In the genomic region with DNA sequence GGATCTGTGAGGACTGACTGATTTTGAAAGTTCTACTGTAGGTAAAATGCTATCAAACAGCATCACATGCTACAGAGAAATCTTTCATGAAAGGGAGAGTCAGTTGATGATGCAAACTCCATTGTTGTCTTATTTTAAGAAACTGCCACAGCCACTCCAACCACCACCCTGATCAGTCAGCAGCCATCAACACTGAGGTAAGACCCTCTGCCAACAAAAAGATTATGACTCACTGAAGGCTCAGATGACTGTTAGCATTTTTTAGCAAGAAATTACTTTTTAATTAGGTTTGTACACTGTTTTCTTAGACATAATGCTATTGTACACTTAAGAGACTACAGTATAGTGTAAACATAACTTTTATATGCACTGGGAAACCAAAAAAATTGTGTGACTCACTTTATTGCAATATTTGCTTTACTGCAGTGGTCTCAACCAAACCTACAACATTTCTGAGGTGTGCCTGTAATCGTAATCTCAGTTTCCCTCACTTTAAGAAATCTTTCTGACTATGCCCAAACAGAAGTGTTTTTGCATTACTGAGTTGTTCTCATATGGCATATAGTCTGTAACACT, we compare ENCODE assay signal across 14 cellular contexts. TPM values are rescaled to one million over a fixed set of nuclear protein-coding genes. Genes with fewer than 3 reads are reported as not detected.
DNase-seq lines count a peak whose midpoint lies in the region; ATAC-seq, FAIRE-seq and TF ChIP-seq lines count a peak whose summit lies in the region.
"Had no signal": no experiment of that assay in that cellular context is flagged by ENCODE, and none has a peak within 500 bp of the region (broad histone marks: within the 10 kb centered on the region; RNA-seq: fewer than 3 reads in every experiment).

No MANE protein-coding gene starts in this region.

- intact Hi-C loops in Caco-2 (cut with micrococcal nuclease; ENCODE audit: unreplicated experiment), result no loop called here

- TF ChIP-seq POLR2A in H54 (IDR thresholded peaks at IDR 0.05; ENCODE audit: low read depth, low read length), result no peak

- TF ChIP-seq CTCF in endodermal cell (conservative IDR thresholded peaks at IDR 0.05) (no peak), Caco-2 (IDR thresholded peaks at IDR 0.05; ENCODE audit: insufficient read depth in 1 of 2, low read depth in 1 of 2, low read length in 1 of 2, severe bottlenecking in 1 of 2, unreplicated experiment in 1 of 2) (no peak)

- no peak overlapping the region for H3K9ac ChIP-seq in endodermal cell (ENCODE audit: extremely low read depth, low read length, poor library complexity, severe bottlenecking)

- BruUV-seq in Caco-2 (replicated peaks; lab: Mats Ljungman, UMichigan), result no TSS peak

- CTCF ChIA-PET in Caco-2 (lab: Charles Lee) (no interaction called here), HEK293T (lab: Yijun Ruan, JAX) (no interaction called here)

- H3K36me3 Mint-ChIP-seq in endodermal cell (ENCODE audit: low read depth) (no peaks in the 10 kb centered on the region), Caco-2 (ENCODE audit: insufficient read depth, unreplicated experiment) (no peaks in the 10 kb centered on the region)

- peak; percentile 58 for FAIRE-seq in H54 (lab: Jason Lieb, UNC)

- DNase-seq in COR-L47 (lab: John Stamatoyannopoulos, UW) (peak; percentile 3), H54 (ENCODE audit: insufficient read length, low spot score) (no peak), fibroblast of peridontal ligament (ENCODE audit: extremely low read depth) (peak; percentile 79), endodermal cell (no peak), Caco-2 (no peak), HEK293T (ENCODE audit: extremely low spot score) (no peak), NCI-H2171 (lab: John Stamatoyannopoulos, UW) (no peak)
- DNase-seq: activated CD8-positive, alpha-beta memory T cell treated with anti-CD3 and anti-CD28 coated beads, Interleukin-2, amount 50 U/mL, for 4 hours; DMS 273 treated with DMSO at 0.1 percent for 48 hours; NCI-H1930; nucleus accumbens; SW 1271 had no signal

- H3K4me3 Mint-ChIP-seq in endodermal cell (no peak overlapping the region), Caco-2 (ENCODE audit: unreplicated experiment) (no peak overlapping the region)

- H3K9me3 ChIP-seq in endodermal cell (ENCODE audit: control insufficient read depth, low read length) (no peaks in the 10 kb centered on the region), Caco-2 (no peaks in the 10 kb centered on the region)
- H3K9me3 ChIP-seq: HAP-1 had no signal

- H3K27ac Mint-ChIP-seq in endodermal cell, result no peak overlapping the region
- H3K27ac Mint-ChIP-seq in Caco-2 (ENCODE audit: unreplicated experiment), result no peak overlapping the region

- H3K4me3 ChIP-seq in endodermal cell (ENCODE audit: low read length), result no peak overlapping the region
- no peak overlapping the region for H3K4me3 ChIP-seq in Caco-2 (ENCODE audit: low read depth, low read length)
- H3K4me3 ChIP-seq: HAP-1 had no signal

- POLR2A ChIA-PET in Caco-2 (lab: Charles Lee) (no interaction called here), HEK293T (lab: Yijun Ruan, JAX) (no interaction called here)

- 93 to 100% methylated on average over 1 of the region's 1 CpG for WGBS in endodermal cell (ENCODE audit: insufficient coverage in 1 of 2, insufficient read length in 1 of 2), 2 experiments

- H3K9me3 Mint-ChIP-seq in endodermal cell (no peaks in the 10 kb centered on the region), Caco-2 (ENCODE audit: unreplicated experiment) (no peaks in the 10 kb centered on the region)

- H3K4me1 ChIP-seq in endodermal cell (ENCODE audit: control insufficient read depth, insufficient read depth, low read length), result no peaks in the 10 kb centered on the region
- H3K4me1 ChIP-seq in Caco-2, result no peaks in the 10 kb centered on the region

- peak; percentile 59 for ATAC-seq in SK-N-SH treated with all-trans-retinoic acid at 6 μM for 48 hours

- no peaks in the 10 kb centered on the region for H3K27me3 ChIP-seq in endodermal cell (ENCODE audit: control insufficient read depth, insufficient read depth, low read length, poor library complexity, severe bottlenecking)
- no peaks in the 10 kb centered on the region; the same call in 1 of the 2 replicates for H3K27me3 ChIP-seq in Caco-2 (replicated peaks; ENCODE audit: control insufficient read depth, insufficient read depth, low read length)

- no peaks in the 10 kb centered on the region for H3K27me3 Mint-ChIP-seq in endodermal cell (ENCODE audit: insufficient read depth)
- H3K27me3 Mint-ChIP-seq in Caco-2 (ENCODE audit: insufficient read depth, unreplicated experiment), result no peaks in the 10 kb centered on the region

- H3K36me3 ChIP-seq in endodermal cell (ENCODE audit: control insufficient read depth, insufficient read depth, low read length), result no peaks in the 10 kb centered on the region
- H3K36me3 ChIP-seq in Caco-2 (ENCODE audit: control insufficient read depth, insufficient read depth, low read length), result no peaks in the 10 kb centered on the region
- H3K36me3 ChIP-seq: HAP-1 had no signal

- H3K4me1 Mint-ChIP-seq in endodermal cell (peaks cover 29% of the 10 kb centered on the region), Caco-2 (ENCODE audit: low read depth, unreplicated experiment) (no peaks in the 10 kb centered on the region)

- H3K27ac ChIP-seq in endodermal cell (ENCODE audit: low read depth, low read length), result no peak overlapping the region

TF ChIP-seq in SK-N-SH treated with all-trans-retinoic acid at 6 μM for 48 hours, 23 proteins besides CTCF, POLR2A, EP300 and RAD21:
- peak; percentile 65 for TF ChIP-seq ISL1 (CRISPR knock-in tag; IDR thresholded peaks at IDR 0.05)
- TF ChIP-seq RARB (CRISPR knock-in tag; IDR thresholded peaks at IDR 0.05), result no peak
- no peak for TF ChIP-seq ZNF70 (CRISPR knock-in tag; IDR thresholded peaks at IDR 0.05)

TF ChIP-seq in HEK293T, 16 proteins besides CTCF, POLR2A, EP300 and RAD21:
- TF ChIP-seq BHLHE40 (IDR thresholded peaks at IDR 0.05; ENCODE audit: borderline replicate concordance), result no peak
- no peak for TF ChIP-seq L3MBTL2 (conservative IDR thresholded peaks at IDR 0.05)
- TF ChIP-seq ELF4 (IDR thresholded peaks at IDR 0.05), result no peak
- no peak for TF ChIP-seq FOXK2 (IDR thresholded peaks at IDR 0.05)
- TF ChIP-seq NFRKB (IDR thresholded peaks at IDR 0.05), result no peak
- TF ChIP-seq TARDBP (IDR thresholded peaks at IDR 0.05), result no peak

RNA-seq across cellular contexts. Expression of gene METTL8, which starts 42.8 kb away (rescaled TPM):
- total RNA-seq in endodermal cell (10 to 100 TPM; 20.3 to 33.6 TPM), Caco-2 (2022) (25.7 and 28.5 TPM in 2 replicates)
- polyA plus RNA-seq in endodermal cell (2013, experiment 1 of 2), result 17.6 TPM
- polyA plus RNA-seq in endodermal cell (2013, experiment 2 of 2), result 13.4 TPM

RNA-seq across cellular contexts. Expression of gene DCAF17, which starts 43.0 kb away (rescaled TPM):
- total RNA-seq in endodermal cell, result 10 to 100 TPM; 22.7 to 31.7 TPM
- polyA plus RNA-seq in endodermal cell (2013, experiment 1 of 2), result 22.7 TPM
- polyA plus RNA-seq in endodermal cell (2013, experiment 2 of 2), result 17.8 TPM
- total RNA-seq in Caco-2 (2022), result 20.8 and 22.7 TPM in 2 replicates

Comparison
In these comparisons a context has a peak if more than half of its experiments do, and no peak if none do; other contexts are left out.
1. DNase-seq: peak in COR-L47 (single experiment) and fibroblast of peridontal ligament (single experiment); none in H54 (single experiment), endodermal cell (single experiment), Caco-2 (0 of 2), HEK293T (single experiment) and NCI-H2171 (single experiment).